2 cellular contexts compared by ENCODE assay signal in the genomic region with DNA sequence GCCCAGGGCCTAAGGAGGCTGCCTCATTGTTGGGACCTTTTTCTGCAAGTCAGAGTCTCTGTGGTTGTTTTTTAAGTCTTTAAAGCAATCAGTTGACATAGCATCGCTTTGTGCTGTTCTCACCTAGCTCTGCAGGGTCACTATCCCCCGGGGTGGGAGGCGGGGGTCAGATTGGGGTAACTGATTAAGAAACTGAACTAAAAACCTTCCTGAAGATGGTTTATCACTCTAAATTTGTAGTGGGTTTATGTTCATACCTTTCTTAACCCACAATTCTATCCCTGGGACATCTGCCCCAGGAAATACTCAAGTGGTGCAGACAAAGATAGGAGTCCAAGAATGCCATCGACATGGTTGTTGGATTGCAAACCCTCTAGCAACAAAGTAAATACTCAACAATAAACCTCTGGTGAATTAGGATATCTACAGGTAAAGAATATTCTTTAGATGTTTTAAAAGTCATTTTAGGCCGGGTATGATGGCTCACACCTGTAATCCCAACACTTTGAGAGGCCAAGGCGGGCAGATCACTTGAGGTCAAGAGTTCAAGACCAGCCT.
TF ChIP-seq lines count a peak whose summit lies in the region.

No MANE protein-coding gene starts in this region.

TF ChIP-seq in K562, 482 proteins besides CTCF, POLR2A, EP300 and RAD21:
- peak; percentile 29; the same call in 1 of the 2 replicates for TF ChIP-seq ZFX (CRISPR knock-in tag; IDR thresholded peaks at IDR 0.05)
- TF ChIP-seq, protein P1, sequence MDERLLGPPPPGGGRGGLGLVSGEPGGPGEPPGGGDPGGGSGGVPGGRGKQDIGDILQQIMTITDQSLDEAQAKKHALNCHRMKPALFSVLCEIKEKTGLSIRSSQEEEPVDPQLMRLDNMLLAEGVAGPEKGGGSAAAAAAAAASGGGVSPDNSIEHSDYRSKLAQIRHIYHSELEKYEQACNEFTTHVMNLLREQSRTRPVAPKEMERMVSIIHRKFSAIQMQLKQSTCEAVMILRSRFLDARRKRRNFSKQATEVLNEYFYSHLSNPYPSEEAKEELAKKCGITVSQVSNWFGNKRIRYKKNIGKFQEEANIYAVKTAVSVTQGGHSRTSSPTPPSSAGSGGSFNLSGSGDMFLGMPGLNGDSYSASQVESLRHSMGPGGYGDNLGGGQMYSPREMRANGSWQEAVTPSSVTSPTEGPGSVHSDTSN (CRISPR knock-in tag; IDR thresholded peaks at IDR 0.05; ENCODE audit: low read depth), result no peak
- TF ChIP-seq, protein P1 (tag; conservative IDR thresholded peaks at IDR 0.05; ENCODE audit: low read depth), result no peak
- no peak for TF ChIP-seq KDM4B (IDR thresholded peaks at IDR 0.05; ENCODE audit: borderline replicate concordance in 2 of 2, low read depth in 1 of 2)
- 0 out of 2 replicates have a peak, but pooled peaks have one; percentile 35 for TF ChIP-seq NFE2 (IDR thresholded peaks at IDR 0.05; ENCODE audit: low read depth)
- no peak for TF ChIP-seq NR2C2 (CRISPR knock-in tag; IDR thresholded peaks at IDR 0.05)
- TF ChIP-seq NR2C2 (tag; IDR thresholded peaks at IDR 0.05), result 0 out of 2 replicates have a peak, but pooled peaks have one; percentile 22

TF ChIP-seq in GM12891, 5 proteins besides CTCF, POLR2A, EP300 and RAD21:
- TF ChIP-seq TAF1 (IDR thresholded peaks at IDR 0.05; ENCODE audit: low read depth, low read length) (no peak), PAX5 (IDR thresholded peaks at IDR 0.05; ENCODE audit: insufficient read depth, low read length, severe bottlenecking) (no peak), POU2F2 (IDR thresholded peaks at IDR 0.05; ENCODE audit: low read depth, low read length) (no peak), POLR2AphosphoS5 (IDR thresholded peaks at IDR 0.05; ENCODE audit: low read depth, low read length) (no peak), SPI1 (IDR thresholded peaks at IDR 0.05; ENCODE audit: low read depth, low read length) (no peak)
